In genomic region chr15:90873488-90873997, GRCh38 we compare ENCODE assay signal across 1 cellular context.
TF ChIP-seq lines count a peak whose summit lies in the region.

No MANE protein-coding gene starts in this region.

TF ChIP-seq in IMR-90, 13 proteins besides CTCF, POLR2A, EP300 and RAD21 (continued from another document):
- TF ChIP-seq, protein P1, sequence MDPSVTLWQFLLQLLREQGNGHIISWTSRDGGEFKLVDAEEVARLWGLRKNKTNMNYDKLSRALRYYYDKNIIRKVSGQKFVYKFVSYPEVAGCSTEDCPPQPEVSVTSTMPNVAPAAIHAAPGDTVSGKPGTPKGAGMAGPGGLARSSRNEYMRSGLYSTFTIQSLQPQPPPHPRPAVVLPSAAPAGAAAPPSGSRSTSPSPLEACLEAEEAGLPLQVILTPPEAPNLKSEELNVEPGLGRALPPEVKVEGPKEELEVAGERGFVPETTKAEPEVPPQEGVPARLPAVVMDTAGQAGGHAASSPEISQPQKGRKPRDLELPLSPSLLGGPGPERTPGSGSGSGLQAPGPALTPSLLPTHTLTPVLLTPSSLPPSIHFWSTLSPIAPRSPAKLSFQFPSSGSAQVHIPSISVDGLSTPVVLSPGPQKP (IDR thresholded peaks at IDR 0.05; ENCODE audit: borderline replicate concordance, low read depth, low read length): no peak
- no peak for TF ChIP-seq CHD1 (IDR thresholded peaks at IDR 0.05; ENCODE audit: low read depth, low read length)
- no peak for TF ChIP-seq SMC3 (IDR thresholded peaks at IDR 0.05; ENCODE audit: low read depth, low read length)
- no peak for TF ChIP-seq RCOR1 (IDR thresholded peaks at IDR 0.05; ENCODE audit: insufficient replicate concordance, low read length)
- no peak for TF ChIP-seq BHLHE40 (IDR thresholded peaks at IDR 0.05; ENCODE audit: low read depth, low read length)
- no peak for TF ChIP-seq NFE2L2 (IDR thresholded peaks at IDR 0.05; ENCODE audit: low read depth, low read length)
